Comparison of ENCODE assay signal across 1 cellular context in genomic region chr12:49580572-49581535, GRCh38.
TF ChIP-seq lines count a peak whose summit lies in the region.

No MANE protein-coding gene starts in this region.

TF ChIP-seq in HepG2, 621 proteins besides CTCF, POLR2A, EP300 and RAD21 (continues in another document):
- TF ChIP-seq ZNF839 (CRISPR knock-in tag; IDR thresholded peaks at IDR 0.05; ENCODE audit: borderline replicate concordance) (no peak), SALL1 (CRISPR knock-in tag; IDR thresholded peaks at IDR 0.05) (no peak), SMC3 (IDR thresholded peaks at IDR 0.05; ENCODE audit: low read length) (peak; percentile 81), FOXC1 (CRISPR knock-in tag; IDR thresholded peaks at IDR 0.05; ENCODE audit: borderline replicate concordance) (no peak), IKZF5 (CRISPR knock-in tag; IDR thresholded peaks at IDR 0.05) (0 out of 2 replicates have a peak, but pooled peaks have one; percentile 30), KLF13 (CRISPR knock-in tag; IDR thresholded peaks at IDR 0.05) (no peak), KDM4B (CRISPR knock-in tag; IDR thresholded peaks at IDR 0.05) (peak; percentile 63; the same call in 1 of the 2 replicates), ZNF670 (CRISPR knock-in tag; IDR thresholded peaks at IDR 0.05; ENCODE audit: borderline replicate concordance) (peak; percentile 64; the same call in 1 of the 2 replicates), POLR2AphosphoS5 (IDR thresholded peaks at IDR 0.05; ENCODE audit: low read depth, low read length) (no peak), NCOA5 (CRISPR knock-in tag; IDR thresholded peaks at IDR 0.05) (no peak), JDP2 (CRISPR knock-in tag; IDR thresholded peaks at IDR 0.05; ENCODE audit: borderline replicate concordance) (no peak), KDM2A (CRISPR knock-in tag; IDR thresholded peaks at IDR 0.05; ENCODE audit: borderline replicate concordance, low read depth) (peak; percentile 49; the same call in 1 of the 2 replicates), ZBTB43 (CRISPR knock-in tag; conservative IDR thresholded peaks at IDR 0.05) (no peak), FOXK1 (CRISPR knock-in tag; IDR thresholded peaks at IDR 0.05; ENCODE audit: borderline replicate concordance, low read depth) (no peak), HOXD1 (CRISPR knock-in tag; IDR thresholded peaks at IDR 0.05) (no peak), ZSCAN20 (CRISPR knock-in tag; IDR thresholded peaks at IDR 0.05; ENCODE audit: borderline replicate concordance) (no peak), NAIF1 (CRISPR knock-in tag; IDR thresholded peaks at IDR 0.05; ENCODE audit: borderline replicate concordance) (no peak), HMG20B (CRISPR knock-in tag; conservative IDR thresholded peaks at IDR 0.05) (no peak), HES4 (CRISPR knock-in tag; IDR thresholded peaks at IDR 0.05; ENCODE audit: borderline replicate concordance) (no peak), EZH2 (conservative IDR thresholded peaks at IDR 0.05; ENCODE audit: low read depth, low read length) (no peak), ZNF687 (CRISPR knock-in tag; IDR thresholded peaks at IDR 0.05) (peak; percentile 36)
- TF ChIP-seq, protein P1, sequence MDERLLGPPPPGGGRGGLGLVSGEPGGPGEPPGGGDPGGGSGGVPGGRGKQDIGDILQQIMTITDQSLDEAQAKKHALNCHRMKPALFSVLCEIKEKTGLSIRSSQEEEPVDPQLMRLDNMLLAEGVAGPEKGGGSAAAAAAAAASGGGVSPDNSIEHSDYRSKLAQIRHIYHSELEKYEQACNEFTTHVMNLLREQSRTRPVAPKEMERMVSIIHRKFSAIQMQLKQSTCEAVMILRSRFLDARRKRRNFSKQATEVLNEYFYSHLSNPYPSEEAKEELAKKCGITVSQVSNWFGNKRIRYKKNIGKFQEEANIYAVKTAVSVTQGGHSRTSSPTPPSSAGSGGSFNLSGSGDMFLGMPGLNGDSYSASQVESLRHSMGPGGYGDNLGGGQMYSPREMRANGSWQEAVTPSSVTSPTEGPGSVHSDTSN (CRISPR knock-in tag; IDR thresholded peaks at IDR 0.05): peak; percentile 64
- TF ChIP-seq, protein P2, sequence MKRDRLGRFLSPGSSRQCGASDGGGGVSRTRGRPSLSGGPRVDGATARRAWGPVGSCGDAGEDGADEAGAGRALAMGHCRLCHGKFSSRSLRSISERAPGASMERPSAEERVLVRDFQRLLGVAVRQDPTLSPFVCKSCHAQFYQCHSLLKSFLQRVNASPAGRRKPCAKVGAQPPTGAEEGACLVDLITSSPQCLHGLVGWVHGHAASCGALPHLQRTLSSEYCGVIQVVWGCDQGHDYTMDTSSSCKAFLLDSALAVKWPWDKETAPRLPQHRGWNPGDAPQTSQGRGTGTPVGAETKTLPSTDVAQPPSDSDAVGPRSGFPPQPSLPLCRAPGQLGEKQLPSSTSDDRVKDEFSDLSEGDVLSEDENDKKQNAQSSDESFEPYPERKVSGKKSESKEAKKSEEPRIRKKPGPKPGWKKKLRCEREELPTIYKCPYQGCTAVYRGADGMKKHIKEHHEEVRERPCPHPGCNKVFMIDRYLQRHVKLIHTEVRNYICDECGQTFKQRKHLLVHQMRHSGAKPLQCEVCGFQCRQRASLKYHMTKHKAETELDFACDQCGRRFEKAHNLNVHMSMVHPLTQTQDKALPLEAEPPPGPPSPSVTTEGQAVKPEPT (CRISPR knock-in tag; IDR thresholded peaks at IDR 0.05; ENCODE audit: low read depth): no peak
- TF ChIP-seq, protein P3, sequence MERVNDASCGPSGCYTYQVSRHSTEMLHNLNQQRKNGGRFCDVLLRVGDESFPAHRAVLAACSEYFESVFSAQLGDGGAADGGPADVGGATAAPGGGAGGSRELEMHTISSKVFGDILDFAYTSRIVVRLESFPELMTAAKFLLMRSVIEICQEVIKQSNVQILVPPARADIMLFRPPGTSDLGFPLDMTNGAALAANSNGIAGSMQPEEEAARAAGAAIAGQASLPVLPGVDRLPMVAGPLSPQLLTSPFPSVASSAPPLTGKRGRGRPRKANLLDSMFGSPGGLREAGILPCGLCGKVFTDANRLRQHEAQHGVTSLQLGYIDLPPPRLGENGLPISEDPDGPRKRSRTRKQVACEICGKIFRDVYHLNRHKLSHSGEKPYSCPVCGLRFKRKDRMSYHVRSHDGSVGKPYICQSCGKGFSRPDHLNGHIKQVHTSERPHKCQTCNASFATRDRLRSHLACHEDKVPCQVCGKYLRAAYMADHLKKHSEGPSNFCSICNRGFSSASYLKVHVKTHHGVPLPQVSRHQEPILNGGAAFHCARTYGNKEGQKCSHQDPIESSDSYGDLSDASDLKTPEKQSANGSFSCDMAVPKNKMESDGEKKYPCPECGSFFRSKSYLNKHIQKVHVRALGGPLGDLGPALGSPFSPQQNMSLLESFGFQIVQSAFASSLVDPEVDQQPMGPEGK (CRISPR knock-in tag; IDR thresholded peaks at IDR 0.05): 0 out of 2 replicates have a peak, but pooled peaks have one; percentile 33
- TF ChIP-seq, protein P4, sequence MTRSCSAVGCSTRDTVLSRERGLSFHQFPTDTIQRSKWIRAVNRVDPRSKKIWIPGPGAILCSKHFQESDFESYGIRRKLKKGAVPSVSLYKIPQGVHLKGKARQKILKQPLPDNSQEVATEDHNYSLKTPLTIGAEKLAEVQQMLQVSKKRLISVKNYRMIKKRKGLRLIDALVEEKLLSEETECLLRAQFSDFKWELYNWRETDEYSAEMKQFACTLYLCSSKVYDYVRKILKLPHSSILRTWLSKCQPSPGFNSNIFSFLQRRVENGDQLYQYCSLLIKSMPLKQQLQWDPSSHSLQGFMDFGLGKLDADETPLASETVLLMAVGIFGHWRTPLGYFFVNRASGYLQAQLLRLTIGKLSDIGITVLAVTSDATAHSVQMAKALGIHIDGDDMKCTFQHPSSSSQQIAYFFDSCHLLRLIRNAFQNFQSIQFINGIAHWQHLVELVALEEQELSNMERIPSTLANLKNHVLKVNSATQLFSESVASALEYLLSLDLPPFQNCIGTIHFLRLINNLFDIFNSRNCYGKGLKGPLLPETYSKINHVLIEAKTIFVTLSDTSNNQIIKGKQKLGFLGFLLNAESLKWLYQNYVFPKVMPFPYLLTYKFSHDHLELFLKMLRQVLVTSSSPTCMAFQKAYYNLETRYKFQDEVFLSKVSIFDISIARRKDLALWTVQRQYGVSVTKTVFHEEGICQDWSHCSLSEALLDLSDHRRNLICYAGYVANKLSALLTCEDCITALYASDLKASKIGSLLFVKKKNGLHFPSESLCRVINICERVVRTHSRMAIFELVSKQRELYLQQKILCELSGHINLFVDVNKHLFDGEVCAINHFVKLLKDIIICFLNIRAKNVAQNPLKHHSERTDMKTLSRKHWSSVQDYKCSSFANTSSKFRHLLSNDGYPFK (CRISPR knock-in tag; IDR thresholded peaks at IDR 0.05; ENCODE audit: borderline replicate concordance): no peak
- TF ChIP-seq, protein P5, sequence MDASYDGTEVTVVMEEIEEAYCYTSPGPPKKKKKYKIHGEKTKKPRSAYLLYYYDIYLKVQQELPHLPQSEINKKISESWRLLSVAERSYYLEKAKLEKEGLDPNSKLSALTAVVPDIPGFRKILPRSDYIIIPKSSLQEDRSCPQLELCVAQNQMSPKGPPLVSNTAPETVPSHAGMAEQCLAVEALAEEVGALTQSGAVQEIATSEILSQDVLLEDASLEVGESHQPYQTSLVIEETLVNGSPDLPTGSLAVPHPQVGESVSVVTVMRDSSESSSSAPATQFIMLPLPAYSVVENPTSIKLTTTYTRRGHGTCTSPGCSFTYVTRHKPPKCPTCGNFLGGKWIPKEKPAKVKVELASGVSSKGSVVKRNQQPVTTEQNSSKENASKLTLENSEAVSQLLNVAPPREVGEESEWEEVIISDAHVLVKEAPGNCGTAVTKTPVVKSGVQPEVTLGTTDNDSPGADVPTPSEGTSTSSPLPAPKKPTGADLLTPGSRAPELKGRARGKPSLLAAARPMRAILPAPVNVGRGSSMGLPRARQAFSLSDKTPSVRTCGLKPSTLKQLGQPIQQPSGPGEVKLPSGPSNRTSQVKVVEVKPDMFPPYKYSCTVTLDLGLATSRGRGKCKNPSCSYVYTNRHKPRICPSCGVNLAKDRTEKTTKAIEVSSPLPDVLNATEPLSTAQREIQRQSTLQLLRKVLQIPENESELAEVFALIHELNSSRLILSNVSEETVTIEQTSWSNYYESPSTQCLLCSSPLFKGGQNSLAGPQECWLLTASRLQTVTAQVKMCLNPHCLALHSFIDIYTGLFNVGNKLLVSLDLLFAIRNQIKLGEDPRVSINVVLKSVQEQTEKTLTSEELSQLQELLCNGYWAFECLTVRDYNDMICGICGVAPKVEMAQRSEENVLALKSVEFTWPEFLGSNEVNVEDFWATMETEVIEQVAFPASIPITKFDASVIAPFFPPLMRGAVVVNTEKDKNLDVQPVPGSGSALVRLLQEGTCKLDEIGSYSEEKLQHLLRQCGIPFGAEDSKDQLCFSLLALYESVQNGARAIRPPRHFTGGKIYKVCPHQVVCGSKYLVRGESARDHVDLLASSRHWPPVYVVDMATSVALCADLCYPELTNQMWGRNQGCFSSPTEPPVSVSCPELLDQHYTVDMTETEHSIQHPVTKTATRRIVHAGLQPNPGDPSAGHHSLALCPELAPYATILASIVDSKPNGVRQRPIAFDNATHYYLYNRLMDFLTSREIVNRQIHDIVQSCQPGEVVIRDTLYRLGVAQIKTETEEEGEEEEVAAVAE (CRISPR knock-in tag; IDR thresholded peaks at IDR 0.05; ENCODE audit: borderline replicate concordance): peak; percentile 61; the same call in 1 of the 2 replicates
- TF ChIP-seq, protein P6, sequence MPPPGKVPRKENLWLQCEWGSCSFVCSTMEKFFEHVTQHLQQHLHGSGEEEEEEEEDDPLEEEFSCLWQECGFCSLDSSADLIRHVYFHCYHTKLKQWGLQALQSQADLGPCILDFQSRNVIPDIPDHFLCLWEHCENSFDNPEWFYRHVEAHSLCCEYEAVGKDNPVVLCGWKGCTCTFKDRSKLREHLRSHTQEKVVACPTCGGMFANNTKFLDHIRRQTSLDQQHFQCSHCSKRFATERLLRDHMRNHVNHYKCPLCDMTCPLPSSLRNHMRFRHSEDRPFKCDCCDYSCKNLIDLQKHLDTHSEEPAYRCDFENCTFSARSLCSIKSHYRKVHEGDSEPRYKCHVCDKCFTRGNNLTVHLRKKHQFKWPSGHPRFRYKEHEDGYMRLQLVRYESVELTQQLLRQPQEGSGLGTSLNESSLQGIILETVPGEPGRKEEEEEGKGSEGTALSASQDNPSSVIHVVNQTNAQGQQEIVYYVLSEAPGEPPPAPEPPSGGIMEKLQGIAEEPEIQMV (CRISPR knock-in tag; IDR thresholded peaks at IDR 0.05; ENCODE audit: low read depth): no peak
